In genomic region chr7:77696643-77697534, GRCh38 we compare ENCODE assay signal across 1 cellular context.
TF ChIP-seq lines count a peak whose summit lies in the region.

No MANE protein-coding gene starts in this region.

TF ChIP-seq in K562, 482 proteins besides CTCF, POLR2A, EP300 and RAD21 (continued from another document and continues in another):
- TF ChIP-seq ZHX1 (conservative IDR thresholded peaks at IDR 0.05; ENCODE audit: low read length), result no peak
- TF ChIP-seq SFPQ (IDR thresholded peaks at IDR 0.05; ENCODE audit: low read depth, low read length), result no peak
- no peak; the same call in 1 of the 2 replicates for TF ChIP-seq NR1H2 (CRISPR knock-in tag; IDR thresholded peaks at IDR 0.05)
- no peak for TF ChIP-seq SIX5 (IDR thresholded peaks at IDR 0.05; ENCODE audit: borderline replicate concordance in 1 of 2, insufficient read depth in 1 of 2, low read depth in 1 of 2, low read length in 2 of 2)
- TF ChIP-seq CCNT2 (IDR thresholded peaks at IDR 0.05; ENCODE audit: borderline replicate concordance, extremely low read depth, insufficient read length, low read depth, low read length), result peak; percentile 32
- peak; percentile 14; the same call in 1 of the 2 replicates for TF ChIP-seq GABPB1 (CRISPR knock-in tag; IDR thresholded peaks at IDR 0.05)
- no peak for TF ChIP-seq DMBX1 (CRISPR knock-in tag; IDR thresholded peaks at IDR 0.05; ENCODE audit: borderline replicate concordance)
- TF ChIP-seq GMEB1 (CRISPR knock-in tag; IDR thresholded peaks at IDR 0.05), result no peak
- TF ChIP-seq ZNF79 (CRISPR knock-in tag; IDR thresholded peaks at IDR 0.05; ENCODE audit: low read depth), result no peak
- peak; percentile 71 for TF ChIP-seq EGR1 (conservative IDR thresholded peaks at IDR 0.05)
- no peak for TF ChIP-seq ID3 (CRISPR knock-in tag; IDR thresholded peaks at IDR 0.05)
- no peak for TF ChIP-seq ID3 (tag; IDR thresholded peaks at IDR 0.05)
- no peak for TF ChIP-seq PYGO2 (tag; IDR thresholded peaks at IDR 0.05)
- TF ChIP-seq KLF1 (tag; IDR thresholded peaks at IDR 0.05), result no peak
- TF ChIP-seq PHF20 (IDR thresholded peaks at IDR 0.05; ENCODE audit: partially characterized antibody), result no peak
- TF ChIP-seq ZBTB1 (CRISPR knock-in tag; IDR thresholded peaks at IDR 0.05; ENCODE audit: borderline replicate concordance, low read depth), result no peak
- TF ChIP-seq MXI1 (IDR thresholded peaks at IDR 0.05; ENCODE audit: low read depth, low read length), result 0 out of 2 replicates have a peak, but pooled peaks have one; percentile 37
- TF ChIP-seq ZNF316 (IDR thresholded peaks at IDR 0.05), result 0 out of 2 replicates have a peak, but pooled peaks have one; percentile 18
- TF ChIP-seq RUNX1 (IDR thresholded peaks at IDR 0.05; ENCODE audit: low read depth), result no peak; the same call in 1 of the 2 replicates
- no peak for TF ChIP-seq MAZ (CRISPR knock-in tag; conservative IDR thresholded peaks at IDR 0.05 in 1 of 2, IDR thresholded peaks at IDR 0.05 in 1 of 2)
- no peak for TF ChIP-seq ESRRB (CRISPR knock-in tag; IDR thresholded peaks at IDR 0.05; ENCODE audit: borderline replicate concordance)
- no peak for TF ChIP-seq E4F1 (CRISPR knock-in tag; IDR thresholded peaks at IDR 0.05; ENCODE audit: borderline replicate concordance)
- TF ChIP-seq THRA (IDR thresholded peaks at IDR 0.05), result no peak
- no peak for TF ChIP-seq RHOXF2B (CRISPR knock-in tag; conservative IDR thresholded peaks at IDR 0.05)
- no peak for TF ChIP-seq THRB (CRISPR knock-in tag; conservative IDR thresholded peaks at IDR 0.05)
- TF ChIP-seq SMAD1 (IDR thresholded peaks at IDR 0.05; ENCODE audit: low read depth, low read length, partially characterized antibody), result no peak
- no peak for TF ChIP-seq NR3C1 (CRISPR knock-in tag; IDR thresholded peaks at IDR 0.05)
- no peak for TF ChIP-seq NCOR1 (IDR thresholded peaks at IDR 0.05)
- TF ChIP-seq ZNF224 (CRISPR knock-in tag; IDR thresholded peaks at IDR 0.05), result no peak
- no peak for TF ChIP-seq ATF4 (CRISPR knock-in tag; IDR thresholded peaks at IDR 0.05)
- TF ChIP-seq ZNF146 (CRISPR knock-in tag; IDR thresholded peaks at IDR 0.05; ENCODE audit: unreplicated experiment), result no peak
- TF ChIP-seq CHD1 (IDR thresholded peaks at IDR 0.05; ENCODE audit: low read length), result peak; percentile 80
- TF ChIP-seq ZNF280B (CRISPR knock-in tag; IDR thresholded peaks at IDR 0.05), result no peak
- no peak for TF ChIP-seq MITF (IDR thresholded peaks at IDR 0.05)
- no peak for TF ChIP-seq DEAF1 (CRISPR knock-in tag; IDR thresholded peaks at IDR 0.05)
- no peak for TF ChIP-seq GTF2F1 (IDR thresholded peaks at IDR 0.05; ENCODE audit: low read depth, low read length)
- TF ChIP-seq MEIS2 (IDR thresholded peaks at IDR 0.05; ENCODE audit: partially characterized antibody), result no peak
- 0 out of 2 replicates have a peak, but pooled peaks have one; percentile 27 for TF ChIP-seq ZNF165 (CRISPR knock-in tag; IDR thresholded peaks at IDR 0.05; ENCODE audit: borderline replicate concordance)
- TF ChIP-seq SMARCA5 (IDR thresholded peaks at IDR 0.05), result no peak
- no peak for TF ChIP-seq TOE1 (IDR thresholded peaks at IDR 0.05; ENCODE audit: borderline replicate concordance)
- TF ChIP-seq TOE1 (CRISPR knock-in tag; IDR thresholded peaks at IDR 0.05; ENCODE audit: borderline replicate concordance, low read depth), result no peak
- no peak for TF ChIP-seq ZNF512 (tag; IDR thresholded peaks at IDR 0.05)
- no peak for TF ChIP-seq ZNF717 (CRISPR knock-in tag; IDR thresholded peaks at IDR 0.05)
